8 cellular contexts compared by ENCODE assay signal in genomic region chr1:169809370-169810095, GRCh38. TPM values are rescaled to one million over a fixed set of nuclear protein-coding genes. Genes with fewer than 3 reads are reported as not detected.
DNase-seq lines count a peak whose midpoint lies in the region; ATAC-seq and TF ChIP-seq lines count a peak whose summit lies in the region.

No MANE protein-coding gene starts in this region.

- no peaks in the 10 kb centered on the region for H3F3A ChIP-seq in OCI-LY1 (ENCODE audit: insufficient read depth, low read length)

- H3K27me3 ChIP-seq in OCI-LY1 (ENCODE audit: insufficient read depth, low read length) (no peaks in the 10 kb centered on the region), lung (ENCODE audit: control insufficient read depth, insufficient read depth) (no peaks in the 10 kb centered on the region)

- no peak overlapping the region for H2AFZ ChIP-seq in OCI-LY1 (ENCODE audit: low read length)

- TF ChIP-seq CTCF in OCI-LY1 (IDR thresholded peaks at IDR 0.05; ENCODE audit: low read length) (peak; percentile 60), lung (IDR thresholded peaks at IDR 0.05; ENCODE audit: control extremely low read depth, extremely low read depth) (peak; percentile 13), omental fat pad (IDR thresholded peaks at IDR 0.05) (no peak)

- 60% methylated on average over 4 of the region's 4 CpGs for WGBS in lung, 2 donors

- H3K36me3 ChIP-seq in OCI-LY1 (ENCODE audit: insufficient read depth, low read length) (peaks cover 74% of the 10 kb centered on the region), lung (ENCODE audit: control insufficient read depth in 2 of 2, insufficient read depth in 2 of 2, low read length in 2 of 2) (peaks cover 2 to 3% of the 10 kb centered on the region in 2 donors)

- no peaks in the 10 kb centered on the region for H3K79me2 ChIP-seq in OCI-LY1 (ENCODE audit: insufficient read depth, low read length)

- H3K27ac ChIP-seq in OCI-LY1 (ENCODE audit: low read depth, low read length, poor library complexity, severe bottlenecking) (no peak overlapping the region), lung (ENCODE audit: low read depth in 1 of 2, low read length in 1 of 2) (no peak overlapping the region)

- no peaks in the 10 kb centered on the region for H3K9me2 ChIP-seq in OCI-LY1 (ENCODE audit: low read depth, low read length)

- no peak overlapping the region for H3K4me2 ChIP-seq in OCI-LY1 (ENCODE audit: low read length)

- ATAC-seq in GM19455 (IDR thresholded peaks at IDR 0.05; ENCODE audit: unreplicated experiment), result peak; percentile 66
- no peak for ATAC-seq in lung (ENCODE audit: insufficient read depth, low FRiP score)
- ATAC-seq in HG02981 (IDR thresholded peaks at IDR 0.05; ENCODE audit: unreplicated experiment), result no peak
- no peak for ATAC-seq in omental fat pad (ENCODE audit: low FRiP score)

- no peaks in the 10 kb centered on the region for H3K4me1 ChIP-seq in OCI-LY1 (ENCODE audit: insufficient read depth, low read length, severe bottlenecking)
- no peaks in the 10 kb centered on the region for H3K4me1 ChIP-seq in lung (ENCODE audit: control insufficient read depth in 2 of 2, insufficient read depth in 2 of 2, low read length in 2 of 2)

- DNase-seq in CD1c-positive myeloid dendritic cell (ENCODE audit: extremely low spot score) (peak; percentile 64), cerebellar cortex (ENCODE audit: low spot score) (peak; percentile 29), lung (ENCODE audit: low spot score) (no peak), NCI-H2081 treated with DMSO at 0.1 percent for 48 hours (lab: John Stamatoyannopoulos, UW) (no peak), omental fat pad (ENCODE audit: low spot score) (no peak)

- H3K9ac ChIP-seq in OCI-LY1 (ENCODE audit: low read length), result no peak overlapping the region

- H3K4me3 ChIP-seq in OCI-LY1 (ENCODE audit: low read depth, low read length, poor library complexity, severe bottlenecking) (no peak overlapping the region), lung (no peak overlapping the region)

- H3K9me3 ChIP-seq in OCI-LY1 (ENCODE audit: low read length), result no peaks in the 10 kb centered on the region; the same call in 1 of the 2 replicates
- H3K9me3 ChIP-seq in lung (ENCODE audit: control insufficient read depth in 2 of 2, insufficient read depth in 1 of 2, low read length in 1 of 2), result no peaks in the 10 kb centered on the region

- H4K20me1 ChIP-seq in OCI-LY1 (ENCODE audit: insufficient read depth, low read length), result no peaks in the 10 kb centered on the region

RNA-seq across cellular contexts. Expression of gene METTL18, which starts 14.8 kb away (rescaled TPM):
- total RNA-seq in lung, result 1 to 10 TPM; 5.9 to 8.6 TPM
- polyA plus RNA-seq in lung, result 1 to 10 TPM; 4.4 to 6.8 TPM
- 1 to 10 TPM; 1.9 to 7.1 (median 3.5) TPM for total RNA-seq in omental fat pad

Comparison
In these comparisons a context has a peak if more than half of its experiments do, and no peak if none do; other contexts are left out.
1. DNase-seq: peak in CD1c-positive myeloid dendritic cell (single experiment) and cerebellar cortex (single experiment); none in lung (single experiment), NCI-H2081 treated with DMSO at 0.1 percent for 48 hours (single experiment) and omental fat pad (single experiment).
2. CTCF ChIP-seq: peak in OCI-LY1 (single experiment) and lung (single experiment); none in omental fat pad (0 of 3).